8 cellular contexts compared by ENCODE assay signal in the genomic region with DNA sequence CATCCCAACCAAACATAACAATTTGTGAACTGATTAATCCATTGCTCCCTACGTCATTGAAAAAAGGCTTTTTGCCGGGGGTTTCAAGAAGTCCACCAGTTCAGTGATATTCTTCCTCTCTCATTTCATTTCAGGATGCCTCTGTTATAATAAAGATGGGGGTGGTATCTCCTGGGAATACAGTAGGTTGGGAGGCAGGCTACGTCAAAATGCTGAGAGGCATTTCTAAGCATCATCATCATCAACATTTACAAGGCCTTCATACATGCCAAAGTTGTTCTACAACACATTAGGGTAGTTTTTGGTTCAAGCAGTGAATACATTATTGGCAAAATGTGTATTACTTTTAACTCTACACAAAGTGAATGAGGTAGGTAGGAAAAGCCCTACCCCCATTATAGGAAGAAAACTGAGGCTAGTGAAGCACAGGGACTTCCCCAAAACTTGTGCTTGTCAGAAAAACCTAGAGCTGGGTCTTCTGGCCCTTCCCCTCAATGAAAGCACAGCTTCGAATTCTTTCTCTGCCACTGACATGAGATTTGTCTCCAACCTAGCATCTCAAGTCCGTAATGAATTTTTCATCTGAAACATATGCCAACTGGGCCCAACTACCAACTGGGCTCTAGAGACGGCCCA. TPM values are rescaled to one million over a fixed set of nuclear protein-coding genes. Genes with fewer than 3 reads are reported as not detected.
A peak's percentile ranks its signal among the peaks of the same experiment; 100 is the strongest.
DNase-seq lines count a peak whose midpoint lies in the region; ATAC-seq and TF ChIP-seq lines count a peak whose summit lies in the region.

No MANE protein-coding gene starts in this region.

- no peak for ATAC-seq in activated CD4-positive, alpha-beta T cell treated with anti-CD3 and anti-CD28 coated beads for 36 hours
- ATAC-seq in HG02981 (IDR thresholded peaks at IDR 0.05; ENCODE audit: unreplicated experiment) (peak; percentile 4), WTC11 (no peak)

- H3K36me3 ChIP-seq in iPS-20b (ENCODE audit: insufficient read depth, low read depth, low read length) (no peaks in the 10 kb centered on the region), testis (ENCODE audit: low read depth, missing control alignments) (no peaks in the 10 kb centered on the region)

- H3K9ac ChIP-seq in iPS-20b (ENCODE audit: low read depth, low read length) = peak overlapping the region; percentile 92; the same call in 1 of the 2 replicates

- DNase-seq in activated CD4-positive, alpha-beta T cell treated with anti-CD3 and anti-CD28 coated beads for 36 hours = no peak
- no peak for DNase-seq in activated CD4-positive, alpha-beta T cell treated with anti-CD3 and anti-CD28 coated beads, Interleukin-2, amount 50 U/mL, for 1 hour
- DNase-seq in WTC11 (ENCODE audit: low spot score) (no peak), testis (no peak), islet precursor cell (no peak)
- no peak for DNase-seq in activated CD8-positive, alpha-beta memory T cell treated with anti-CD3 and anti-CD28 coated beads, Interleukin-2, amount 50 U/mL, for 48 hours

- no peak for TF ChIP-seq CTCF in WTC11 (IDR thresholded peaks at IDR 0.05)
- TF ChIP-seq CTCF in testis (IDR thresholded peaks at IDR 0.05) = no peak

- WGBS in testis, 2 donors = 37 to 40% methylated on average over 6 of the region's 6 CpGs

- H3K9me3 ChIP-seq in iPS-20b (ENCODE audit: insufficient read depth, low read depth, low read length) = no peaks in the 10 kb centered on the region
- H3K9me3 ChIP-seq in testis = no peaks in the 10 kb centered on the region

- intact Hi-C loops in activated CD4-positive, alpha-beta T cell treated with anti-CD3 and anti-CD28 coated beads for 36 hours (cut with DNase I, micrococcal nuclease) = loop anchor here (1.0 to 5.0 kb wide), 6 partner anchors 555 to 1595 kb away; a partner anchor contains a TSS
- intact Hi-C loops in testis (cut with DNase I; ENCODE audit: low total_unique reads) = no loop called here

- peaks cover 18% of the 10 kb centered on the region for H3K4me1 Mint-ChIP-seq in activated CD4-positive, alpha-beta T cell treated with anti-CD3 and anti-CD28 coated beads for 36 hours
- H3K4me1 Mint-ChIP-seq in WTC11 = peaks cover 16% of the 10 kb centered on the region

- H3K27me3 ChIP-seq in iPS-20b (ENCODE audit: insufficient read depth, low read length) (peaks cover 46% of the 10 kb centered on the region), testis (no peaks in the 10 kb centered on the region)

- peak overlapping the region; percentile 89 for H3K4me3 Mint-ChIP-seq in activated CD4-positive, alpha-beta T cell treated with anti-CD3 and anti-CD28 coated beads for 36 hours
- peak overlapping the region; percentile 94 for H3K4me3 Mint-ChIP-seq in WTC11

- H3K27ac ChIP-seq in iPS-20b (ENCODE audit: low read length) (no peak overlapping the region), testis (peak overlapping the region; percentile 92 to 97)

- POLR2A ChIA-PET in activated CD4-positive, alpha-beta T cell treated with anti-CD3 and anti-CD28 coated beads for 36 hours (lab: Charles Lee) = interaction anchor here (0.9 kb wide), 1 partner anchor 12 kb away, joined by 3 read pairs; a partner anchor contains a TSS
- POLR2A ChIA-PET in WTC11 (lab: Charles Lee) = interaction anchor here (0.8 to 1.4 kb wide), 2 partner anchors 12 to 14 kb away, joined by 4 to 5 read pairs; no protein-coding TSS in a partner anchor

- H3K36me3 Mint-ChIP-seq in activated CD4-positive, alpha-beta T cell treated with anti-CD3 and anti-CD28 coated beads for 36 hours (ENCODE audit: low read depth) = peaks cover 9% of the 10 kb centered on the region
- H3K36me3 Mint-ChIP-seq in WTC11 = no peaks in the 10 kb centered on the region

- no peak for TF ChIP-seq POLR2A in testis (IDR thresholded peaks at IDR 0.05)

- H3K4me3 ChIP-seq in iPS-20b (ENCODE audit: low read length) = peak overlapping the region; percentile 98
- peak overlapping the region; percentile 79 to 86 for H3K4me3 ChIP-seq in testis

- H3K4me1 ChIP-seq in iPS-20b (ENCODE audit: insufficient read depth, low read length) = peaks cover 2% of the 10 kb centered on the region
- peaks cover 22% of the 10 kb centered on the region for H3K4me1 ChIP-seq in testis

- H3K27me3 Mint-ChIP-seq in activated CD4-positive, alpha-beta T cell treated with anti-CD3 and anti-CD28 coated beads for 36 hours = peaks cover 23% of the 10 kb centered on the region
- H3K27me3 Mint-ChIP-seq in WTC11 (ENCODE audit: low read depth) = peaks cover 57% of the 10 kb centered on the region

- CTCF ChIA-PET in activated CD4-positive, alpha-beta T cell treated with anti-CD3 and anti-CD28 coated beads for 36 hours (lab: Charles Lee) = interaction anchor here (5.2 kb wide), 1 partner anchor 12 kb away, joined by 34 read pairs; a partner anchor contains a TSS
- CTCF ChIA-PET in WTC11 (lab: Charles Lee) = interaction anchor here (0.8 to 4.5 kb wide), 6 partner anchors 10 to 826 kb away, joined by 3 to 73 read pairs (median 6); a partner anchor contains a TSS

- H3K9me3 Mint-ChIP-seq in activated CD4-positive, alpha-beta T cell treated with anti-CD3 and anti-CD28 coated beads for 36 hours (ENCODE audit: low read depth) = no peaks in the 10 kb centered on the region
- H3K9me3 Mint-ChIP-seq in WTC11 = no peaks in the 10 kb centered on the region

- peak overlapping the region; percentile 98 for H3K27ac Mint-ChIP-seq in activated CD4-positive, alpha-beta T cell treated with anti-CD3 and anti-CD28 coated beads for 36 hours
- no peak overlapping the region for H3K27ac Mint-ChIP-seq in WTC11

TF ChIP-seq in WTC11, 78 proteins besides CTCF, POLR2A, EP300 and RAD21:
- TF ChIP-seq, protein P1, sequence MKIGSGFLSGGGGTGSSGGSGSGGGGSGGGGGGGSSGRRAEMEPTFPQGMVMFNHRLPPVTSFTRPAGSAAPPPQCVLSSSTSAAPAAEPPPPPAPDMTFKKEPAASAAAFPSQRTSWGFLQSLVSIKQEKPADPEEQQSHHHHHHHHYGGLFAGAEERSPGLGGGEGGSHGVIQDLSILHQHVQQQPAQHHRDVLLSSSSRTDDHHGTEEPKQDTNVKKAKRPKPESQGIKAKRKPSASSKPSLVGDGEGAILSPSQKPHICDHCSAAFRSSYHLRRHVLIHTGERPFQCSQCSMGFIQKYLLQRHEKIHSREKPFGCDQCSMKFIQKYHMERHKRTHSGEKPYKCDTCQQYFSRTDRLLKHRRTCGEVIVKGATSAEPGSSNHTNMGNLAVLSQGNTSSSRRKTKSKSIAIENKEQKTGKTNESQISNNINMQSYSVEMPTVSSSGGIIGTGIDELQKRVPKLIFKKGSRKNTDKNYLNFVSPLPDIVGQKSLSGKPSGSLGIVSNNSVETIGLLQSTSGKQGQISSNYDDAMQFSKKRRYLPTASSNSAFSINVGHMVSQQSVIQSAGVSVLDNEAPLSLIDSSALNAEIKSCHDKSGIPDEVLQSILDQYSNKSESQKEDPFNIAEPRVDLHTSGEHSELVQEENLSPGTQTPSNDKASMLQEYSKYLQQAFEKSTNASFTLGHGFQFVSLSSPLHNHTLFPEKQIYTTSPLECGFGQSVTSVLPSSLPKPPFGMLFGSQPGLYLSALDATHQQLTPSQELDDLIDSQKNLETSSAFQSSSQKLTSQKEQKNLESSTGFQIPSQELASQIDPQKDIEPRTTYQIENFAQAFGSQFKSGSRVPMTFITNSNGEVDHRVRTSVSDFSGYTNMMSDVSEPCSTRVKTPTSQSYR (CRISPR knock-in tag; IDR thresholded peaks at IDR 0.05) = no peak
- no peak for TF ChIP-seq NFYB (CRISPR knock-in tag; conservative IDR thresholded peaks at IDR 0.05; ENCODE audit: low read depth)
- no peak for TF ChIP-seq OVOL2 (CRISPR knock-in tag; IDR thresholded peaks at IDR 0.05; ENCODE audit: borderline replicate concordance)
- TF ChIP-seq ZNF416 (CRISPR knock-in tag; IDR thresholded peaks at IDR 0.05) = no peak
- TF ChIP-seq CBFB (CRISPR knock-in tag; IDR thresholded peaks at IDR 0.05; ENCODE audit: low read depth) = no peak
- TF ChIP-seq ZNF232 (CRISPR knock-in tag; IDR thresholded peaks at IDR 0.05) = no peak
- no peak for TF ChIP-seq GRHL2 (CRISPR knock-in tag; IDR thresholded peaks at IDR 0.05; ENCODE audit: insufficient replicate concordance, severe bottlenecking)
- no peak for TF ChIP-seq RELA (CRISPR knock-in tag; IDR thresholded peaks at IDR 0.05; ENCODE audit: borderline replicate concordance)
- TF ChIP-seq, protein P2, sequence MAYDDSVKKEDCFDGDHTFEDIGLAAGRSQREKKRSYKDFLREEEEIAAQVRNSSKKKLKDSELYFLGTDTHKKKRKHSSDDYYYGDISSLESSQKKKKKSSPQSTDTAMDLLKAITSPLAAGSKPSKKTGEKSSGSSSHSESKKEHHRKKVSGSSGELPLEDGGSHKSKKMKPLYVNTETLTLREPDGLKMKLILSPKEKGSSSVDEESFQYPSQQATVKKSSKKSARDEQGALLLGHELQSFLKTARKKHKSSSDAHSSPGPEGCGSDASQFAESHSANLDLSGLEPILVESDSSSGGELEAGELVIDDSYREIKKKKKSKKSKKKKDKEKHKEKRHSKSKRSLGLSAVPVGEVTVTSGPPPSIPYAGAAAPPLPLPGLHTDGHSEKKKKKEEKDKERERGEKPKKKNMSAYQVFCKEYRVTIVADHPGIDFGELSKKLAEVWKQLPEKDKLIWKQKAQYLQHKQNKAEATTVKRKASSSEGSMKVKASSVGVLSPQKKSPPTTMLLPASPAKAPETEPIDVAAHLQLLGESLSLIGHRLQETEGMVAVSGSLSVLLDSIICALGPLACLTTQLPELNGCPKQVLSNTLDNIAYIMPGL (CRISPR knock-in tag; IDR thresholded peaks at IDR 0.05) = no peak
- TF ChIP-seq JUN (CRISPR knock-in tag; IDR thresholded peaks at IDR 0.05) = no peak
- TF ChIP-seq ZNF138 (CRISPR knock-in tag; conservative IDR thresholded peaks at IDR 0.05) = no peak
- TF ChIP-seq, protein P3, sequence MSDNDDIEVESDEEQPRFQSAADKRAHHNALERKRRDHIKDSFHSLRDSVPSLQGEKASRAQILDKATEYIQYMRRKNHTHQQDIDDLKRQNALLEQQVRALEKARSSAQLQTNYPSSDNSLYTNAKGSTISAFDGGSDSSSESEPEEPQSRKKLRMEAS (CRISPR knock-in tag; IDR thresholded peaks at IDR 0.05) = no peak

RNA-seq across cellular contexts. Expression of a gene that starts 11.3 kb away (rescaled TPM):
- total RNA-seq in activated CD4-positive, alpha-beta T cell treated with anti-CD3 and anti-CD28 coated beads for 36 hours = not detected
- total RNA-seq in WTC11 (2021) (0.22 to 0.55 TPM (median 0.27 TPM) in 3 replicates), testis (10 to 100 TPM in 1 of 2 donors, 1 to 10 TPM in 1; 8.9 to 27.7 TPM)
- polyA plus RNA-seq in testis (ENCODE audit: insufficient read depth, low read depth, low replicate concordance) = 21.5 TPM
